Comparison of ENCODE assay signal across 9 cellular contexts in genomic region chr3:141237701-141238521, GRCh38. TPM values are rescaled to one million over a fixed set of nuclear protein-coding genes. Genes with fewer than 3 reads are reported as not detected.
DNase-seq lines count a peak whose midpoint lies in the region; ATAC-seq and TF ChIP-seq lines count a peak whose summit lies in the region.
"Had no signal": no experiment of that assay in that cellular context is flagged by ENCODE, and none has a peak within 500 bp of the region (broad histone marks: within the 10 kb centered on the region; RNA-seq: fewer than 3 reads in every experiment).

No MANE protein-coding gene starts in this region.

- no peak overlapping the region for H3K27ac ChIP-seq in SK-N-SH (ENCODE audit: low read depth in 2 of 2, low read length in 1 of 2)
- H3K27ac ChIP-seq in ovary: no peak overlapping the region

- peak overlapping the region; percentile 55 for H3K4me3 Mint-ChIP-seq in natural killer cell treated with Interleukin-12 subunit alpha and Interleukin-12 subunit beta and Interleukin-15 and Interleukin-18, amount 100 ng/mL, for 72 hours

- H3K79me2 ChIP-seq in SK-N-SH (ENCODE audit: insufficient read depth): no peaks in the 10 kb centered on the region

- TF ChIP-seq POLR2A in ovary (IDR thresholded peaks at IDR 0.05): no peak

- POLR2A ChIA-PET in SK-N-SH (lab: Yijun Ruan, JAX): no interaction called here

- H3K36me3 ChIP-seq in SK-N-SH (replicated peaks in 1 of 2; ENCODE audit: control insufficient read depth in 1 of 2, insufficient read depth in 2 of 2, low read length in 1 of 2): peaks cover 0 to 6% of the 10 kb centered on the region in 2 experiments
- no peaks in the 10 kb centered on the region for H3K36me3 ChIP-seq in ovary

- 85% methylated on average over 9 of the region's 14 CpGs for WGBS in SK-N-SH (ENCODE audit: low lambda C conversion rate)
- WGBS in ovary, 3 donors: 69 to 81% (median 78%) methylated on average over 14 of the region's 14 CpGs

- H3K4me3 ChIP-seq in SK-N-SH (ENCODE audit: low read depth in 2 of 2, low read length in 1 of 2): no peak overlapping the region
- no peak overlapping the region for H3K4me3 ChIP-seq in ovary

- no peak overlapping the region for H3K4me2 ChIP-seq in SK-N-SH

- H3K27me3 ChIP-seq in SK-N-SH (ENCODE audit: insufficient read depth): no peaks in the 10 kb centered on the region
- H3K27me3 ChIP-seq in ovary: no peaks in the 10 kb centered on the region

- no peak for TF ChIP-seq RAD21 in SK-N-SH (IDR thresholded peaks at IDR 0.05; ENCODE audit: low read length)

- no peak overlapping the region for H2AFZ ChIP-seq in SK-N-SH (ENCODE audit: low read depth)

- peaks cover 48 to 54% of the 10 kb centered on the region in 2 donors for H3K4me1 Mint-ChIP-seq in natural killer cell treated with Interleukin-12 subunit alpha and Interleukin-12 subunit beta and Interleukin-15 and Interleukin-18, amount 100 ng/mL, for 72 hours (ENCODE audit: low read depth in 2 of 2)

- DNase-seq in DMS79 treated with DMSO at 0.1 percent for 48 hours (lab: John Stamatoyannopoulos, UW) (peak; percentile 95), NCI-H2081 (lab: John Stamatoyannopoulos, UW) (peak; percentile 86 to 97), anterior cingulate cortex (lab: John Stamatoyannopoulos, UW) (peak in 38 of 58 donors; percentile 16 to 77 (median 46)), SK-N-SH (no peak), ovary (no peak)
- DNase-seq in natural killer cell treated with Interleukin-12 subunit alpha and Interleukin-12 subunit beta and Interleukin-15 and Interleukin-18, amount 100 ng/mL, for 72 hours (ENCODE audit: low spot score): no peak
- DNase-seq: effector CD8-positive, alpha-beta T cell had no signal

- no peaks in the 10 kb centered on the region for H3K9me2 ChIP-seq in SK-N-SH

- TF ChIP-seq CTCF in SK-N-SH (IDR thresholded peaks at IDR 0.05) (no peak), ovary (IDR thresholded peaks at IDR 0.05) (no peak)

- CTCF ChIA-PET in SK-N-SH (lab: Yijun Ruan, JAX): interaction anchor here (0.7 to 1.3 kb wide), 3 partner anchors 8 to 66 kb away, joined by 3 to 6 read pairs (median 4); no protein-coding TSS in a partner anchor

- TF ChIP-seq EP300 in SK-N-SH (IDR thresholded peaks at IDR 0.05; ENCODE audit: borderline replicate concordance in 1 of 2, low read depth in 1 of 2, low read length in 1 of 2) (no peak), ovary (IDR thresholded peaks at IDR 0.05) (no peak)

- H3F3A ChIP-seq in SK-N-SH (replicated peaks; ENCODE audit: insufficient read depth): peaks cover 5% of the 10 kb centered on the region

- peak; percentile 69 to 90 for ATAC-seq in natural killer cell treated with Interleukin-12 subunit alpha and Interleukin-12 subunit beta and Interleukin-15 and Interleukin-18, amount 100 ng/mL, for 72 hours
- ATAC-seq in GM21390 (IDR thresholded peaks at IDR 0.05; ENCODE audit: unreplicated experiment) (no peak), GM19463 (IDR thresholded peaks at IDR 0.05; ENCODE audit: unreplicated experiment) (no peak)

- intact Hi-C loops in ovary (cut with DNase I): loop anchor here in 3 of 4 donors (10.0 kb wide), 4 partner anchors 47 to 227 kb away; no protein-coding TSS in a partner anchor

- no peaks in the 10 kb centered on the region for H3K27me3 Mint-ChIP-seq in natural killer cell treated with Interleukin-12 subunit alpha and Interleukin-12 subunit beta and Interleukin-15 and Interleukin-18, amount 100 ng/mL, for 72 hours

- H3K9me3 Mint-ChIP-seq in natural killer cell treated with Interleukin-12 subunit alpha and Interleukin-12 subunit beta and Interleukin-15 and Interleukin-18, amount 100 ng/mL, for 72 hours: no peaks in the 10 kb centered on the region

- H4K20me1 ChIP-seq in SK-N-SH (ENCODE audit: insufficient read depth): no peaks in the 10 kb centered on the region

- H3K27ac Mint-ChIP-seq in natural killer cell treated with Interleukin-12 subunit alpha and Interleukin-12 subunit beta and Interleukin-15 and Interleukin-18, amount 100 ng/mL, for 72 hours: peak overlapping the region; percentile 49 to 74

- H3K9ac ChIP-seq in SK-N-SH: no peak overlapping the region

- H3K36me3 Mint-ChIP-seq in natural killer cell treated with Interleukin-12 subunit alpha and Interleukin-12 subunit beta and Interleukin-15 and Interleukin-18, amount 100 ng/mL, for 72 hours: no peaks in the 10 kb centered on the region

- H3K4me1 ChIP-seq in SK-N-SH (ENCODE audit: control insufficient read depth in 1 of 2, insufficient read depth in 2 of 2, low read depth in 1 of 2, low read length in 1 of 2) (peaks cover 19 to 38% of the 10 kb centered on the region in 2 experiments; a peak in 3 of 4 replicates), ovary (ENCODE audit: insufficient read depth) (peaks cover 2% of the 10 kb centered on the region)

- no peaks in the 10 kb centered on the region for H3K9me3 ChIP-seq in SK-N-SH
- no peaks in the 10 kb centered on the region for H3K9me3 ChIP-seq in ovary

TF ChIP-seq in SK-N-SH, 30 proteins besides CTCF, POLR2A, EP300 and RAD21:
- TF ChIP-seq POLR2AphosphoS5 (IDR thresholded peaks at IDR 0.05; ENCODE audit: low read depth, low read length): no peak
- no peak for TF ChIP-seq TEAD4 (IDR thresholded peaks at IDR 0.05; ENCODE audit: borderline replicate concordance, insufficient read depth)
- no peak for TF ChIP-seq MAX (IDR thresholded peaks at IDR 0.05; ENCODE audit: low read depth)
- TF ChIP-seq MEF2A (IDR thresholded peaks at IDR 0.05; ENCODE audit: borderline replicate concordance, low read depth): no peak
- no peak for TF ChIP-seq FOXJ3 (CRISPR knock-in tag; IDR thresholded peaks at IDR 0.05)
- TF ChIP-seq JUND (IDR thresholded peaks at IDR 0.05): no peak
- no peak for TF ChIP-seq GATA2 (CRISPR knock-in tag; IDR thresholded peaks at IDR 0.05)
- TF ChIP-seq YY1 (IDR thresholded peaks at IDR 0.05; ENCODE audit: low read depth): no peak
- TF ChIP-seq SIN3A (IDR thresholded peaks at IDR 0.05; ENCODE audit: borderline replicate concordance, low read depth, low read length): no peak
- no peak for TF ChIP-seq ELF1 (IDR thresholded peaks at IDR 0.05)
- no peak for TF ChIP-seq EZH2phosphoT487 (IDR thresholded peaks at IDR 0.05; ENCODE audit: borderline replicate concordance, low read depth)
- TF ChIP-seq FOSL2 (IDR thresholded peaks at IDR 0.05; ENCODE audit: borderline replicate concordance, low read depth): no peak
- TF ChIP-seq, protein P1, sequence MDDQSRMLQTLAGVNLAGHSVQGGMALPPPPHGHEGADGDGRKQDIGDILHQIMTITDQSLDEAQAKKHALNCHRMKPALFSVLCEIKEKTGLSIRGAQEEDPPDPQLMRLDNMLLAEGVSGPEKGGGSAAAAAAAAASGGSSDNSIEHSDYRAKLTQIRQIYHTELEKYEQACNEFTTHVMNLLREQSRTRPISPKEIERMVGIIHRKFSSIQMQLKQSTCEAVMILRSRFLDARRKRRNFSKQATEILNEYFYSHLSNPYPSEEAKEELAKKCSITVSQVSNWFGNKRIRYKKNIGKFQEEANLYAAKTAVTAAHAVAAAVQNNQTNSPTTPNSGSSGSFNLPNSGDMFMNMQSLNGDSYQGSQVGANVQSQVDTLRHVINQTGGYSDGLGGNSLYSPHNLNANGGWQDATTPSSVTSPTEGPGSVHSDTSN (IDR thresholded peaks at IDR 0.05): no peak
- no peak for TF ChIP-seq NFIC (IDR thresholded peaks at IDR 0.05; ENCODE audit: borderline replicate concordance)
- TF ChIP-seq TAF1 (IDR thresholded peaks at IDR 0.05; ENCODE audit: borderline replicate concordance, low read depth, low read length): no peak
- TF ChIP-seq, protein P2, sequence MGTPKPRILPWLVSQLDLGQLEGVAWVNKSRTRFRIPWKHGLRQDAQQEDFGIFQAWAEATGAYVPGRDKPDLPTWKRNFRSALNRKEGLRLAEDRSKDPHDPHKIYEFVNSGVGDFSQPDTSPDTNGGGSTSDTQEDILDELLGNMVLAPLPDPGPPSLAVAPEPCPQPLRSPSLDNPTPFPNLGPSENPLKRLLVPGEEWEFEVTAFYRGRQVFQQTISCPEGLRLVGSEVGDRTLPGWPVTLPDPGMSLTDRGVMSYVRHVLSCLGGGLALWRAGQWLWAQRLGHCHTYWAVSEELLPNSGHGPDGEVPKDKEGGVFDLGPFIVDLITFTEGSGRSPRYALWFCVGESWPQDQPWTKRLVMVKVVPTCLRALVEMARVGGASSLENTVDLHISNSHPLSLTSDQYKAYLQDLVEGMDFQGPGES (IDR thresholded peaks at IDR 0.05; ENCODE audit: low read depth, low read length): no peak
- no peak for TF ChIP-seq TCF12 (IDR thresholded peaks at IDR 0.05)
- TF ChIP-seq MXI1 (IDR thresholded peaks at IDR 0.05; ENCODE audit: low read depth, low read length): no peak

RNA-seq across cellular contexts. Expression of gene PXYLP1, which starts 6.3 kb away (rescaled TPM):
- 10 to 100 TPM in 1 of 2 donors, 1 to 10 TPM in 1; 6.3 to 15.2 TPM for total RNA-seq in natural killer cell treated with Interleukin-12 subunit alpha and Interleukin-12 subunit beta and Interleukin-15 and Interleukin-18, amount 100 ng/mL, for 72 hours
- polyA plus RNA-seq in SK-N-SH (2012; rRNA removed) (8.6 and 12.1 TPM in 2 replicates), ovary (10 to 100 TPM in 1 of 2 donors, 1 to 10 TPM in 1; 6.5 to 17.5 TPM)
- 8.4 and 8.8 TPM in 2 replicates for polyA plus RNA-seq in SK-N-SH (2012; cell fraction: cytosol; rRNA removed)
- polyA plus RNA-seq in SK-N-SH (2012; cell fraction: nucleus; rRNA removed): 11.6 and 16.9 TPM in 2 replicates
- total RNA-seq in ovary: 10 to 100 TPM; 10.3 to 23.0 (median 15.7) TPM

Comparison
In these comparisons a context has a peak if more than half of its experiments do, and no peak if none do; other contexts are left out.
1. DNase-seq: peak in DMS79 treated with DMSO at 0.1 percent for 48 hours (single experiment), NCI-H2081 (2 of 2) and anterior cingulate cortex (38 of 58); none in natural killer cell treated with Interleukin-12 subunit alpha and Interleukin-12 subunit beta and Interleukin-15 and Interleukin-18, amount 100 ng/mL, for 72 hours (single experiment), SK-N-SH (single experiment) and ovary (0 of 5).
2. ATAC-seq: peak in natural killer cell treated with Interleukin-12 subunit alpha and Interleukin-12 subunit beta and Interleukin-15 and Interleukin-18, amount 100 ng/mL, for 72 hours (2 of 2); none in GM21390 (single experiment) and GM19463 (single experiment).